ENCODE assay signal across 1 cellular context in genomic region chr9:124595743-124596142, GRCh38.
TF ChIP-seq lines count a peak whose summit lies in the region.

No MANE protein-coding gene starts in this region.

TF ChIP-seq in HepG2, 621 proteins besides CTCF, POLR2A, EP300 and RAD21 (continued from another document and continues in another):
- TF ChIP-seq HNF1A (IDR thresholded peaks at IDR 0.05; ENCODE audit: low read depth), result no peak
- no peak for TF ChIP-seq HNF1A (CRISPR knock-in tag; IDR thresholded peaks at IDR 0.05; ENCODE audit: borderline replicate concordance)
- no peak for TF ChIP-seq SOX6 (IDR thresholded peaks at IDR 0.05)
- 0 out of 2 replicates have a peak, but pooled peaks have one; percentile 41 for TF ChIP-seq SOX6 (CRISPR knock-in tag; IDR thresholded peaks at IDR 0.05)
- TF ChIP-seq SUZ12 (IDR thresholded peaks at IDR 0.05; ENCODE audit: low read depth, low read length), result no peak
- no peak for TF ChIP-seq ASH2L (IDR thresholded peaks at IDR 0.05; ENCODE audit: insufficient read length, low read depth, low read length)
- TF ChIP-seq ZNF569 (CRISPR knock-in tag; IDR thresholded peaks at IDR 0.05; ENCODE audit: borderline replicate concordance), result no peak
- TF ChIP-seq PHF5A (CRISPR knock-in tag; IDR thresholded peaks at IDR 0.05; ENCODE audit: low read depth, unreplicated experiment), result no peak
- peak; percentile 10; the same call in 1 of the 2 replicates for TF ChIP-seq CREB1 (IDR thresholded peaks at IDR 0.05)
- TF ChIP-seq CREB1 (CRISPR knock-in tag; IDR thresholded peaks at IDR 0.05), result peak; percentile 55
- no peak for TF ChIP-seq ZNF263 (CRISPR knock-in tag; IDR thresholded peaks at IDR 0.05)
- TF ChIP-seq ZNF274 (CRISPR knock-in tag; IDR thresholded peaks at IDR 0.05), result no peak
- no peak for TF ChIP-seq NKX3-1 (CRISPR knock-in tag; IDR thresholded peaks at IDR 0.05)
- no peak for TF ChIP-seq ATAD3A (CRISPR knock-in tag; IDR thresholded peaks at IDR 0.05)
- TF ChIP-seq FOXP4 (CRISPR knock-in tag; IDR thresholded peaks at IDR 0.05), result 0 out of 2 replicates have a peak, but pooled peaks have one; percentile 24
- no peak for TF ChIP-seq FOXA1 (IDR thresholded peaks at IDR 0.05)
- peak; percentile 60; the same call in 1 of the 2 replicates for TF ChIP-seq FOXA1 (CRISPR knock-in tag; IDR thresholded peaks at IDR 0.05)
- TF ChIP-seq ELF1 (CRISPR knock-in tag; IDR thresholded peaks at IDR 0.05), result no peak
- TF ChIP-seq TEAD3 (CRISPR knock-in tag; optimal IDR thresholded peaks at IDR 0.05; ENCODE audit: borderline replicate concordance), result peak; percentile 12
- peak; percentile 62 for TF ChIP-seq MIXL1 (CRISPR knock-in tag; IDR thresholded peaks at IDR 0.05)
- TF ChIP-seq TP53 (CRISPR knock-in tag; conservative IDR thresholded peaks at IDR 0.05), result no peak
- peak; percentile 49; the same call in 1 of the 2 replicates for TF ChIP-seq PPARG (CRISPR knock-in tag; conservative IDR thresholded peaks at IDR 0.05)
- no peak for TF ChIP-seq ZNF83 (CRISPR knock-in tag; IDR thresholded peaks at IDR 0.05; ENCODE audit: borderline replicate concordance)
- TF ChIP-seq ZNF670 (CRISPR knock-in tag; IDR thresholded peaks at IDR 0.05; ENCODE audit: borderline replicate concordance), result no peak
- TF ChIP-seq, protein P1, sequence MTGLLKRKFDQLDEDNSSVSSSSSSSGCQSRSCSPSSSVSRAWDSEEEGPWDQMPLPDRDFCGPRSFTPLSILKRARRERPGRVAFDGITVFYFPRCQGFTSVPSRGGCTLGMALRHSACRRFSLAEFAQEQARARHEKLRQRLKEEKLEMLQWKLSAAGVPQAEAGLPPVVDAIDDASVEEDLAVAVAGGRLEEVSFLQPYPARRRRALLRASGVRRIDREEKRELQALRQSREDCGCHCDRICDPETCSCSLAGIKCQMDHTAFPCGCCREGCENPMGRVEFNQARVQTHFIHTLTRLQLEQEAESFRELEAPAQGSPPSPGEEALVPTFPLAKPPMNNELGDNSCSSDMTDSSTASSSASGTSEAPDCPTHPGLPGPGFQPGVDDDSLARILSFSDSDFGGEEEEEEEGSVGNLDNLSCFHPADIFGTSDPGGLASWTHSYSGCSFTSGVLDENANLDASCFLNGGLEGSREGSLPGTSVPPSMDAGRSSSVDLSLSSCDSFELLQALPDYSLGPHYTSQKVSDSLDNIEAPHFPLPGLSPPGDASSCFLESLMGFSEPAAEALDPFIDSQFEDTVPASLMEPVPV (CRISPR knock-in tag; IDR thresholded peaks at IDR 0.05), result no peak
- TF ChIP-seq ZNF563 (CRISPR knock-in tag; IDR thresholded peaks at IDR 0.05), result no peak
- TF ChIP-seq, protein P2, sequence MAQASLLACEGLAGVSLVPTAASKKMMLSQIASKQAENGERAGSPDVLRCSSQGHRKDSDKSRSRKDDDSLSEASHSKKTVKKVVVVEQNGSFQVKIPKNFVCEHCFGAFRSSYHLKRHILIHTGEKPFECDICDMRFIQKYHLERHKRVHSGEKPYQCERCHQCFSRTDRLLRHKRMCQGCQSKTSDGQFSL (CRISPR knock-in tag; IDR thresholded peaks at IDR 0.05), result no peak
- peak; percentile 80 for TF ChIP-seq GATAD2A (CRISPR knock-in tag; IDR thresholded peaks at IDR 0.05)
- no peak for TF ChIP-seq ZBTB10 (CRISPR knock-in tag; IDR thresholded peaks at IDR 0.05; ENCODE audit: borderline replicate concordance)
- no peak for TF ChIP-seq ZNF660 (CRISPR knock-in tag; IDR thresholded peaks at IDR 0.05; ENCODE audit: borderline replicate concordance, low read depth)
- no peak for TF ChIP-seq ZNF720 (CRISPR knock-in tag; IDR thresholded peaks at IDR 0.05)
- no peak for TF ChIP-seq SSRP1 (CRISPR knock-in tag; IDR thresholded peaks at IDR 0.05)
- TF ChIP-seq ZNF839 (CRISPR knock-in tag; IDR thresholded peaks at IDR 0.05; ENCODE audit: borderline replicate concordance), result no peak
- TF ChIP-seq, protein P3, sequence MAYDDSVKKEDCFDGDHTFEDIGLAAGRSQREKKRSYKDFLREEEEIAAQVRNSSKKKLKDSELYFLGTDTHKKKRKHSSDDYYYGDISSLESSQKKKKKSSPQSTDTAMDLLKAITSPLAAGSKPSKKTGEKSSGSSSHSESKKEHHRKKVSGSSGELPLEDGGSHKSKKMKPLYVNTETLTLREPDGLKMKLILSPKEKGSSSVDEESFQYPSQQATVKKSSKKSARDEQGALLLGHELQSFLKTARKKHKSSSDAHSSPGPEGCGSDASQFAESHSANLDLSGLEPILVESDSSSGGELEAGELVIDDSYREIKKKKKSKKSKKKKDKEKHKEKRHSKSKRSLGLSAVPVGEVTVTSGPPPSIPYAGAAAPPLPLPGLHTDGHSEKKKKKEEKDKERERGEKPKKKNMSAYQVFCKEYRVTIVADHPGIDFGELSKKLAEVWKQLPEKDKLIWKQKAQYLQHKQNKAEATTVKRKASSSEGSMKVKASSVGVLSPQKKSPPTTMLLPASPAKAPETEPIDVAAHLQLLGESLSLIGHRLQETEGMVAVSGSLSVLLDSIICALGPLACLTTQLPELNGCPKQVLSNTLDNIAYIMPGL (CRISPR knock-in tag; IDR thresholded peaks at IDR 0.05; ENCODE audit: borderline replicate concordance in 1 of 2, low read depth in 1 of 2), result no peak
- TF ChIP-seq, protein P4, sequence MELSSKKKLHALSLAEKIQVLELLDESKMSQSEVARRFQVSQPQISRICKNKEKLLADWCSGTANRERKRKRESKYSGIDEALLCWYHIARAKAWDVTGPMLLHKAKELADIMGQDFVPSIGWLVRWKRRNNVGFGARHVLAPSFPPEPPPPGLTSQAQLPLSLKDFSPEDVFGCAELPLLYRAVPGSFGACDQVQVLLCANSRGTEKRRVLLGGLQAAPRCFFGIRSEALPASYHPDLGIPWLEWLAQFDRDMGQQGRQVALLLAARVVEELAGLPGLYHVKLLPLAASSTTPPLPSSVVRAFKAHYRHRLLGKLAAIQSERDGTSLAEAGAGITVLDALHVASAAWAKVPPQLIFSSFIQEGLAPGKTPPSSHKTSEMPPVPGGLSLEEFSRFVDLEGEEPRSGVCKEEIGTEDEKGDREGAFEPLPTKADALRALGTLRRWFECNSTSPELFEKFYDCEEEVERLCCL (CRISPR knock-in tag; IDR thresholded peaks at IDR 0.05; ENCODE audit: borderline replicate concordance), result no peak
- no peak for TF ChIP-seq ZNF331 (CRISPR knock-in tag; IDR thresholded peaks at IDR 0.05)
- no peak for TF ChIP-seq FOXP1 (IDR thresholded peaks at IDR 0.05)
- no peak for TF ChIP-seq FOXP1 (CRISPR knock-in tag; IDR thresholded peaks at IDR 0.05)
- TF ChIP-seq SIX4 (CRISPR knock-in tag; IDR thresholded peaks at IDR 0.05), result peak; percentile 81
- no peak for TF ChIP-seq ZNF180 (CRISPR knock-in tag; IDR thresholded peaks at IDR 0.05; ENCODE audit: borderline replicate concordance, low read depth)
- TF ChIP-seq ZNF451 (CRISPR knock-in tag; IDR thresholded peaks at IDR 0.05), result no peak
- TF ChIP-seq ZNF850 (CRISPR knock-in tag; conservative IDR thresholded peaks at IDR 0.05), result no peak
- TF ChIP-seq ADNP (CRISPR knock-in tag; IDR thresholded peaks at IDR 0.05), result no peak
- TF ChIP-seq ZNF530 (CRISPR knock-in tag; IDR thresholded peaks at IDR 0.05; ENCODE audit: low read depth), result no peak
- TF ChIP-seq, protein P5, sequence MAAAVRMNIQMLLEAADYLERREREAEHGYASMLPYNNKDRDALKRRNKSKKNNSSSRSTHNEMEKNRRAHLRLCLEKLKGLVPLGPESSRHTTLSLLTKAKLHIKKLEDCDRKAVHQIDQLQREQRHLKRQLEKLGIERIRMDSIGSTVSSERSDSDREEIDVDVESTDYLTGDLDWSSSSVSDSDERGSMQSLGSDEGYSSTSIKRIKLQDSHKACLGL (CRISPR knock-in tag; IDR thresholded peaks at IDR 0.05), result no peak
- TF ChIP-seq GABPB1 (CRISPR knock-in tag; IDR thresholded peaks at IDR 0.05), result no peak
- no peak for TF ChIP-seq RFX1 (IDR thresholded peaks at IDR 0.05)
- TF ChIP-seq, protein P6, sequence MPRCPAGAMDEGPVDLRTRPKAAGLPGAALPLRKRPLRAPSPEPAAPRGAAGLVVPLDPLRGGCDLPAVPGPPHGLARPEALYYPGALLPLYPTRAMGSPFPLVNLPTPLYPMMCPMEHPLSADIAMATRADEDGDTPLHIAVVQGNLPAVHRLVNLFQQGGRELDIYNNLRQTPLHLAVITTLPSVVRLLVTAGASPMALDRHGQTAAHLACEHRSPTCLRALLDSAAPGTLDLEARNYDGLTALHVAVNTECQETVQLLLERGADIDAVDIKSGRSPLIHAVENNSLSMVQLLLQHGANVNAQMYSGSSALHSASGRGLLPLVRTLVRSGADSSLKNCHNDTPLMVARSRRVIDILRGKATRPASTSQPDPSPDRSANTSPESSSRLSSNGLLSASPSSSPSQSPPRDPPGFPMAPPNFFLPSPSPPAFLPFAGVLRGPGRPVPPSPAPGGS (CRISPR knock-in tag; IDR thresholded peaks at IDR 0.05), result no peak
- TF ChIP-seq, protein P7, sequence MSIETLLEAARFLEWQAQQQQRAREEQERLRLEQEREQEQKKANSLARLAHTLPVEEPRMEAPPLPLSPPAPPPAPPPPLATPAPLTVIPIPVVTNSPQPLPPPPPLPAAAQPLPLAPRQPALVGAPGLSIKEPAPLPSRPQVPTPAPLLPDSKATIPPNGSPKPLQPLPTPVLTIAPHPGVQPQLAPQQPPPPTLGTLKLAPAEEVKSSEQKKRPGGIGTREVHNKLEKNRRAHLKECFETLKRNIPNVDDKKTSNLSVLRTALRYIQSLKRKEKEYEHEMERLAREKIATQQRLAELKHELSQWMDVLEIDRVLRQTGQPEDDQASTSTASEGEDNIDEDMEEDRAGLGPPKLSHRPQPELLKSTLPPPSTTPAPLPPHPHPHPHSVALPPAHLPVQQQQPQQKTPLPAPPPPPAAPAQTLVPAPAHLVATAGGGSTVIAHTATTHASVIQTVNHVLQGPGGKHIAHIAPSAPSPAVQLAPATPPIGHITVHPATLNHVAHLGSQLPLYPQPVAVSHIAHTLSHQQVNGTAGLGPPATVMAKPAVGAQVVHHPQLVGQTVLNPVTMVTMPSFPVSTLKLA (IDR thresholded peaks at IDR 0.05), result peak; percentile 9; the same call in 1 of the 2 replicates
- TF ChIP-seq REXO4 (CRISPR knock-in tag; IDR thresholded peaks at IDR 0.05; ENCODE audit: borderline replicate concordance), result no peak
- TF ChIP-seq ZMYM2 (CRISPR knock-in tag; IDR thresholded peaks at IDR 0.05), result peak; percentile 42; the same call in 1 of the 2 replicates
- peak; percentile 95 for TF ChIP-seq POGZ (CRISPR knock-in tag; IDR thresholded peaks at IDR 0.05)
- TF ChIP-seq SNAPC5 (CRISPR knock-in tag; IDR thresholded peaks at IDR 0.05; ENCODE audit: borderline replicate concordance), result no peak
- TF ChIP-seq MIER2 (CRISPR knock-in tag; IDR thresholded peaks at IDR 0.05), result no peak
